Comparison of ENCODE assay signal across 27 cellular contexts in genomic region chr5:28707706-28708105, GRCh38.
DNase-seq lines count a peak whose midpoint lies in the region; FAIRE-seq and TF ChIP-seq lines count a peak whose summit lies in the region.
"Had no signal": no experiment of that assay in that cellular context is flagged by ENCODE, and none has a peak within 500 bp of the region (broad histone marks: within the 10 kb centered on the region; RNA-seq: fewer than 3 reads in every experiment).

No MANE protein-coding gene starts in this region.

- H3K18ac ChIP-seq in neuronal stem cell (ENCODE audit: low read length) = no peak overlapping the region

- DNase-seq in LHCN-M2 (ENCODE audit: low read depth) (peak; percentile 37), amniotic epithelial cell (ENCODE audit: low read depth) (peak; percentile 84), bronchial epithelial cell (ENCODE audit: low read depth) (peak; percentile 10), neuronal stem cell (ENCODE audit: low spot score) (no peak), NCI-H1694 treated with DMSO at 0.1 percent for 48 hours (lab: John Stamatoyannopoulos, UW) (no peak), GM10266 (ENCODE audit: extremely low spot score) (no peak)
- DNase-seq in central memory CD4-positive, alpha-beta T cell = no peak
- DNase-seq: AML-193; CD4-positive, alpha-beta T cell; GM23248; H9; HFFc6; IMR-90; KG1; NCI-H1048; NCI-H1417 treated with DMSO at 0.1 percent for 48 hours; NCI-H187 treated with DMSO at 0.1 percent for 48 hours; NCI-H2107; NCI-H446; NCI-H524 treated with DMSO at 0.1 percent for 48 hours; NCI-H774; PC-3; SK-N-SH had no signal

- TF ChIP-seq CTCF in bronchial epithelial cell (IDR thresholded peaks at IDR 0.05; ENCODE audit: insufficient read depth, low read length, severe bottlenecking) (no peak), GM10266 (IDR thresholded peaks at IDR 0.05; ENCODE audit: control insufficient read depth, insufficient read depth, low read depth, missing control alignments) (no peak)

- H3K14ac ChIP-seq in neuronal stem cell (ENCODE audit: low read length) = no peak overlapping the region

- H3K27me3 ChIP-seq in bronchial epithelial cell (ENCODE audit: control insufficient read depth, insufficient read depth, low read length) = no peaks in the 10 kb centered on the region
- H3K27me3 ChIP-seq in neuronal stem cell (ENCODE audit: control insufficient read depth in 3 of 3, insufficient read depth in 3 of 3, low read depth in 1 of 3, low read length in 3 of 3) = no peaks in the 10 kb centered on the region
- H3K27me3 ChIP-seq: BLaER1 treated with 17β-estradiol and CSF1 and Interleukin-3, amounts not matched to agents 10 nM and 100 nM had no signal

- H4K8ac ChIP-seq in neuronal stem cell (ENCODE audit: low read depth, low read length) = no peak overlapping the region

- no peak overlapping the region for H3K9ac ChIP-seq in neuronal stem cell (ENCODE audit: low read depth, low read length, poor library complexity)
- H3K9ac ChIP-seq: BLaER1 treated with 17β-estradiol and CSF1 and Interleukin-3, amounts not matched to agents 10 nM and 100 nM; GM23248; SK-N-SH had no signal

- no peak overlapping the region for H3K4me3 ChIP-seq in bronchial epithelial cell (ENCODE audit: low read depth, low read length)
- H3K4me3 ChIP-seq in neuronal stem cell (ENCODE audit: low read length in 2 of 2) = no peak overlapping the region
- H3K4me3 ChIP-seq: A549; BLaER1 treated with 17β-estradiol and CSF1 and Interleukin-3, amounts not matched to agents 10 nM and 100 nM; GM23248 had no signal

- H2AK5ac ChIP-seq in neuronal stem cell (ENCODE audit: low read depth, low read length) = no peak overlapping the region

- no peak overlapping the region for H2BK120ac ChIP-seq in neuronal stem cell (ENCODE audit: low read depth, low read length)

- H3K4me2 ChIP-seq in neuronal stem cell (ENCODE audit: insufficient read depth, low read length, poor library complexity, severe bottlenecking) = no peak overlapping the region
- H3K4me2 ChIP-seq: A549; BLaER1 treated with 17β-estradiol and CSF1 and Interleukin-3, amounts not matched to agents 10 nM and 100 nM; SK-N-SH had no signal

- no peaks in the 10 kb centered on the region for H3K79me1 ChIP-seq in neuronal stem cell (ENCODE audit: low read depth, low read length)

- H3K36me3 ChIP-seq in bronchial epithelial cell (ENCODE audit: control insufficient read depth, insufficient read depth, low read length) (no peaks in the 10 kb centered on the region), neuronal stem cell (replicated peaks in 1 of 2; ENCODE audit: control insufficient read depth in 2 of 2, insufficient read depth in 2 of 2, low read length in 2 of 2) (no peaks in the 10 kb centered on the region)
- H3K36me3 ChIP-seq: BLaER1 treated with 17β-estradiol and CSF1 and Interleukin-3, amounts not matched to agents 10 nM and 100 nM had no signal

- no peak overlapping the region for H2BK15ac ChIP-seq in neuronal stem cell (ENCODE audit: low read length)

- no peak overlapping the region for H2BK12ac ChIP-seq in neuronal stem cell (ENCODE audit: low read length)

- no peak overlapping the region for H4K91ac ChIP-seq in neuronal stem cell (ENCODE audit: low read depth, low read length, poor library complexity)

- H3K4me1 ChIP-seq in neuronal stem cell (ENCODE audit: control insufficient read depth in 2 of 2, insufficient read depth in 1 of 2, low read depth in 1 of 2, low read length in 2 of 2) = no peaks in the 10 kb centered on the region
- H3K4me1 ChIP-seq: A549; BLaER1 treated with 17β-estradiol and CSF1 and Interleukin-3, amounts not matched to agents 10 nM and 100 nM had no signal

- no peak overlapping the region for H3K27ac ChIP-seq in neuronal stem cell (replicated peaks; ENCODE audit: low read length)
- H3K27ac ChIP-seq: A549; BLaER1 treated with 17β-estradiol and CSF1 and Interleukin-3, amounts not matched to agents 10 nM and 100 nM; GM23248 had no signal

- H3K23ac ChIP-seq in neuronal stem cell (ENCODE audit: low read depth, low read length, poor library complexity) = no peak overlapping the region

- H2BK5ac ChIP-seq in neuronal stem cell (ENCODE audit: low read length) = no peak overlapping the region

- H3K4ac ChIP-seq in neuronal stem cell (ENCODE audit: low read length) = no peak overlapping the region

- peak overlapping the region; percentile 15 for H2AFZ ChIP-seq in neuronal stem cell (ENCODE audit: low read length)
- H2AFZ ChIP-seq: GM23248 had no signal

- FAIRE-seq in bronchial epithelial cell (lab: Jason Lieb, UNC) = no peak
- FAIRE-seq: D721Med, GM18507 had no signal

- peaks cover 0 to 3% of the 10 kb centered on the region in 2 donors for H3K9me3 ChIP-seq in neuronal stem cell (replicated peaks in 1 of 2; ENCODE audit: control insufficient read depth in 2 of 2, insufficient read depth in 1 of 2, low read depth in 1 of 2, low read length in 2 of 2)
- H3K9me3 ChIP-seq: A549; BLaER1 treated with 17β-estradiol and CSF1 and Interleukin-3, amounts not matched to agents 10 nM and 100 nM; SK-N-SH had no signal

Comparison
In these comparisons a context has a peak if more than half of its experiments do, and no peak if none do; other contexts are left out.
1. DNase-seq: peak in LHCN-M2 (single experiment), amniotic epithelial cell (single experiment) and bronchial epithelial cell (single experiment); none in neuronal stem cell (single experiment), central memory CD4-positive, alpha-beta T cell (single experiment), NCI-H1694 treated with DMSO at 0.1 percent for 48 hours (single experiment) and GM10266 (single experiment).